8 cellular contexts compared by ENCODE assay signal in genomic region chr2:179751184-179751809, GRCh38.
DNase-seq lines count a peak whose midpoint lies in the region; ATAC-seq, FAIRE-seq and TF ChIP-seq lines count a peak whose summit lies in the region.

No MANE protein-coding gene starts in this region.

- peaks cover 8% of the 10 kb centered on the region for H3K4me1 Mint-ChIP-seq in WTC11
- no peaks in the 10 kb centered on the region for H3K4me1 Mint-ChIP-seq in activated naive CD4-positive, alpha-beta T cell treated with anti-CD3 and anti-CD28 coated beads, Interleukin-2, amount 10 ng/mL, durations not matched to agents 7 days and 5 days
- no peaks in the 10 kb centered on the region for H3K4me1 Mint-ChIP-seq in activated CD4-positive, alpha-beta T cell treated with anti-CD3 and anti-CD28 coated beads for 36 hours

- TF ChIP-seq CTCF in heart left ventricle (IDR thresholded peaks at IDR 0.05) = peak; percentile 37 to 73 (median 64)
- TF ChIP-seq CTCF in NB4 (IDR thresholded peaks at IDR 0.05; ENCODE audit: low read depth, low read length) = no peak
- TF ChIP-seq CTCF in WTC11 (IDR thresholded peaks at IDR 0.05) = peak; percentile 41; the same call in 1 of the 2 replicates
- peak; percentile 51 for TF ChIP-seq CTCF in kidney (IDR thresholded peaks at IDR 0.05; ENCODE audit: borderline replicate concordance, extremely low read depth, insufficient read depth)

- H3K36me3 ChIP-seq in heart left ventricle = no peaks in the 10 kb centered on the region
- no peaks in the 10 kb centered on the region for H3K36me3 ChIP-seq in kidney (ENCODE audit: control insufficient read depth in 1 of 2, insufficient read depth in 2 of 2, low read length in 2 of 2)

- H3K4me3 Mint-ChIP-seq in WTC11 = no peak overlapping the region
- H3K4me3 Mint-ChIP-seq in activated naive CD4-positive, alpha-beta T cell treated with anti-CD3 and anti-CD28 coated beads, Interleukin-2, amount 10 ng/mL, durations not matched to agents 7 days and 5 days = no peak overlapping the region
- no peak overlapping the region for H3K4me3 Mint-ChIP-seq in activated CD4-positive, alpha-beta T cell treated with anti-CD3 and anti-CD28 coated beads for 36 hours

- H3K27me3 Mint-ChIP-seq in WTC11 (ENCODE audit: low read depth) = no peaks in the 10 kb centered on the region
- no peaks in the 10 kb centered on the region for H3K27me3 Mint-ChIP-seq in activated naive CD4-positive, alpha-beta T cell treated with anti-CD3 and anti-CD28 coated beads, Interleukin-2, amount 10 ng/mL, durations not matched to agents 7 days and 5 days
- peaks cover 4% of the 10 kb centered on the region for H3K27me3 Mint-ChIP-seq in activated CD4-positive, alpha-beta T cell treated with anti-CD3 and anti-CD28 coated beads for 36 hours

- H3K9me3 ChIP-seq in heart left ventricle (peaks cover 0 to 3% (median 0%) of the 10 kb centered on the region in 12 donors), kidney (ENCODE audit: control insufficient read depth in 1 of 2, low read length in 2 of 2) (no peaks in the 10 kb centered on the region)

- TF ChIP-seq POLR2A in heart left ventricle (IDR thresholded peaks at IDR 0.05) (no peak), NB4 (IDR thresholded peaks at IDR 0.05; ENCODE audit: extremely low read depth, insufficient read length) (no peak)

- no peaks in the 10 kb centered on the region for H3K4me1 ChIP-seq in heart left ventricle
- no peaks in the 10 kb centered on the region for H3K4me1 ChIP-seq in kidney (ENCODE audit: control insufficient read depth in 1 of 2, insufficient read depth in 1 of 2, low read depth in 1 of 2, low read length in 2 of 2)

- H3K27me3 ChIP-seq in heart left ventricle = peaks cover 0 to 4% (median 0%) of the 10 kb centered on the region in 9 donors

- ATAC-seq in heart left ventricle (no peak), left cardiac atrium (no peak), WTC11 (no peak), GM21447 (IDR thresholded peaks at IDR 0.05; ENCODE audit: unreplicated experiment) (no peak)
- ATAC-seq in activated CD4-positive, alpha-beta T cell treated with anti-CD3 and anti-CD28 coated beads for 36 hours = no peak

- H3K27ac Mint-ChIP-seq in WTC11 = no peak overlapping the region
- H3K27ac Mint-ChIP-seq in activated naive CD4-positive, alpha-beta T cell treated with anti-CD3 and anti-CD28 coated beads, Interleukin-2, amount 10 ng/mL, durations not matched to agents 7 days and 5 days = no peak overlapping the region
- no peak overlapping the region for H3K27ac Mint-ChIP-seq in activated CD4-positive, alpha-beta T cell treated with anti-CD3 and anti-CD28 coated beads for 36 hours

- no peak overlapping the region for H3K27ac ChIP-seq in heart left ventricle
- no peak overlapping the region for H3K27ac ChIP-seq in kidney (ENCODE audit: low read depth in 2 of 2, low read length in 2 of 2)

- peaks cover 8% of the 10 kb centered on the region for H3K9me3 Mint-ChIP-seq in WTC11
- no peaks in the 10 kb centered on the region for H3K9me3 Mint-ChIP-seq in activated naive CD4-positive, alpha-beta T cell treated with anti-CD3 and anti-CD28 coated beads, Interleukin-2, amount 10 ng/mL, durations not matched to agents 7 days and 5 days
- no peaks in the 10 kb centered on the region for H3K9me3 Mint-ChIP-seq in activated CD4-positive, alpha-beta T cell treated with anti-CD3 and anti-CD28 coated beads for 36 hours (ENCODE audit: low read depth)

- H3K4me3 ChIP-seq in heart left ventricle (no peak overlapping the region), NB4 (ENCODE audit: low read depth, low read length) (no peak overlapping the region), kidney (ENCODE audit: low read length in 2 of 2) (no peak overlapping the region)

- H3K9ac ChIP-seq in kidney (ENCODE audit: low read length in 2 of 2) = no peak overlapping the region

- CTCF ChIA-PET in WTC11 (lab: Charles Lee) = no interaction called here
- CTCF ChIA-PET in activated naive CD4-positive, alpha-beta T cell treated with anti-CD3 and anti-CD28 coated beads, Interleukin-2, amount 10 ng/mL, durations not matched to agents 7 days and 5 days (lab: Charles Lee) = interaction anchor here (1.6 kb wide), 1 partner anchor 20 kb away, joined by 3 read pairs; no protein-coding TSS in a partner anchor
- CTCF ChIA-PET in activated CD4-positive, alpha-beta T cell treated with anti-CD3 and anti-CD28 coated beads for 36 hours (lab: Charles Lee) = interaction anchor here (0.7 kb wide), 1 partner anchor 340 kb away, joined by 3 read pairs; no protein-coding TSS in a partner anchor

- H3K36me3 Mint-ChIP-seq in WTC11 = peaks cover 5% of the 10 kb centered on the region
- no peaks in the 10 kb centered on the region for H3K36me3 Mint-ChIP-seq in activated naive CD4-positive, alpha-beta T cell treated with anti-CD3 and anti-CD28 coated beads, Interleukin-2, amount 10 ng/mL, durations not matched to agents 7 days and 5 days
- H3K36me3 Mint-ChIP-seq in activated CD4-positive, alpha-beta T cell treated with anti-CD3 and anti-CD28 coated beads for 36 hours (ENCODE audit: low read depth) = no peaks in the 10 kb centered on the region

- intact Hi-C loops in heart left ventricle (cut with DNase I) (loop anchor here in 6 of 10 donors (2.0 kb wide), 3 partner anchors 328 to 340 kb away; no protein-coding TSS in a partner anchor), left cardiac atrium (cut with DNase I) (loop anchor here in 1 of 2 donors (2.0 kb wide), 1 partner anchor 328 kb away; no protein-coding TSS in a partner anchor), kidney (cut with DNase I) (no loop called here)
- intact Hi-C loops in activated CD4-positive, alpha-beta T cell treated with anti-CD3 and anti-CD28 coated beads for 36 hours (cut with DNase I, micrococcal nuclease) = loop anchor here (1.0 to 2.0 kb wide), 5 partner anchors 329 to 955 kb away; no protein-coding TSS in a partner anchor

- POLR2A ChIA-PET in WTC11 (lab: Charles Lee) = no interaction called here
- POLR2A ChIA-PET in activated CD4-positive, alpha-beta T cell treated with anti-CD3 and anti-CD28 coated beads for 36 hours (lab: Charles Lee) = no interaction called here

- DNase-seq in heart left ventricle (no peak), left cardiac atrium (no peak), NB4 (ENCODE audit: low read depth) (peak; percentile 34), WTC11 (ENCODE audit: low spot score) (no peak), kidney (no peak)
- no peak for DNase-seq in activated naive CD4-positive, alpha-beta T cell treated with anti-CD3 and anti-CD28 coated beads, Interleukin-2, amount 10 ng/mL, durations not matched to agents 7 days and 5 days
- no peak for DNase-seq in activated CD4-positive, alpha-beta T cell treated with anti-CD3 and anti-CD28 coated beads for 36 hours

- peak; percentile 95 for FAIRE-seq in kidney (lab: Jason Lieb, UNC)

- WGBS in heart left ventricle, 4 donors = 7 to 15% (median 12%) methylated on average over 4 of the region's 4 CpGs

TF ChIP-seq in WTC11, 78 proteins besides CTCF, POLR2A, EP300 and RAD21 (continues in another document):
- TF ChIP-seq USF2 (CRISPR knock-in tag; IDR thresholded peaks at IDR 0.05) = no peak
- no peak for TF ChIP-seq RELA (CRISPR knock-in tag; IDR thresholded peaks at IDR 0.05; ENCODE audit: borderline replicate concordance)
- no peak for TF ChIP-seq ESRRA (CRISPR knock-in tag; IDR thresholded peaks at IDR 0.05; ENCODE audit: borderline replicate concordance)
- no peak for TF ChIP-seq CBFB (CRISPR knock-in tag; IDR thresholded peaks at IDR 0.05; ENCODE audit: low read depth)
- TF ChIP-seq MAX (CRISPR knock-in tag; IDR thresholded peaks at IDR 0.05) = no peak
- no peak for TF ChIP-seq EMX1 (CRISPR knock-in tag; IDR thresholded peaks at IDR 0.05)
- TF ChIP-seq JUN (CRISPR knock-in tag; IDR thresholded peaks at IDR 0.05) = no peak
- no peak for TF ChIP-seq ZSCAN18 (CRISPR knock-in tag; IDR thresholded peaks at IDR 0.05)
- TF ChIP-seq ATF2 (CRISPR knock-in tag; IDR thresholded peaks at IDR 0.05; ENCODE audit: borderline replicate concordance, low read depth) = no peak
